ENCODE assay signal across 8 cellular contexts in genomic region chr20:1266167-1266973, GRCh38. TPM values are rescaled to one million over a fixed set of nuclear protein-coding genes. Genes with fewer than 3 reads are reported as not detected.
DNase-seq lines count a peak whose midpoint lies in the region; ATAC-seq and TF ChIP-seq lines count a peak whose summit lies in the region.

TSS of gene SNPH (plus strand) at chr20:1266294. CDS start at chr20:1296240, 29,946 bp downstream.

- peaks cover 16% of the 10 kb centered on the region for H3K4me1 Mint-ChIP-seq in neural crest cell
- peaks cover 41% of the 10 kb centered on the region for H3K4me1 Mint-ChIP-seq in stimulated activated naive CD8-positive, alpha-beta T cell treated with anti-CD3 and anti-CD28 coated beads, Interleukin-15, Interleukin-2, amounts not matched to agents 100 ng/mL and 50 ng/mL, for 24 hours (ENCODE audit: low read depth)

- no peak for TF ChIP-seq CTCF in GM10266 (IDR thresholded peaks at IDR 0.05; ENCODE audit: control insufficient read depth, insufficient read depth, low read depth, missing control alignments)
- no peak for TF ChIP-seq CTCF in RWPE2 (IDR thresholded peaks at IDR 0.05; ENCODE audit: poor library complexity, severe bottlenecking)
- no peak for TF ChIP-seq CTCF in neural crest cell (conservative IDR thresholded peaks at IDR 0.05)

- H3K4me3 ChIP-seq in RWPE2 (ENCODE audit: severe bottlenecking): peak within 1 kb of the TSS; percentile 57

- H3K9me3 ChIP-seq in RWPE2 (ENCODE audit: severe bottlenecking): no peaks in the 10 kb centered on the region

- H3K36me3 ChIP-seq in RWPE2 (ENCODE audit: low read depth): no peaks in the 10 kb centered on the region

- H3K27ac Mint-ChIP-seq in neural crest cell (ENCODE audit: unreplicated experiment): peak within 1 kb of the TSS; percentile 68
- H3K27ac Mint-ChIP-seq in stimulated activated naive CD8-positive, alpha-beta T cell treated with anti-CD3 and anti-CD28 coated beads, Interleukin-15, Interleukin-2, amounts not matched to agents 100 ng/mL and 50 ng/mL, for 24 hours: peak within 1 kb of the TSS; percentile 89

- H3K4me1 ChIP-seq in RWPE2 (ENCODE audit: insufficient read depth, poor library complexity, severe bottlenecking): no peaks in the 10 kb centered on the region

- no peaks in the 10 kb centered on the region for H3K27me3 ChIP-seq in RWPE2 (ENCODE audit: insufficient read depth, poor library complexity, severe bottlenecking)

- H3K9me3 Mint-ChIP-seq in neural crest cell: peaks cover 2% of the 10 kb centered on the region
- H3K9me3 Mint-ChIP-seq in stimulated activated naive CD8-positive, alpha-beta T cell treated with anti-CD3 and anti-CD28 coated beads, Interleukin-15, Interleukin-2, amounts not matched to agents 100 ng/mL and 50 ng/mL, for 24 hours: no peaks in the 10 kb centered on the region

- peak within 1 kb of the TSS; percentile 86 for H3K4me3 Mint-ChIP-seq in neural crest cell
- H3K4me3 Mint-ChIP-seq in stimulated activated naive CD8-positive, alpha-beta T cell treated with anti-CD3 and anti-CD28 coated beads, Interleukin-15, Interleukin-2, amounts not matched to agents 100 ng/mL and 50 ng/mL, for 24 hours: peak within 1 kb of the TSS; percentile 84

- peak within 1 kb of the TSS; percentile 7 for H3K27ac ChIP-seq in RWPE2 (ENCODE audit: poor library complexity, severe bottlenecking)

- H3K36me3 Mint-ChIP-seq in neural crest cell (ENCODE audit: low read depth): no peaks in the 10 kb centered on the region
- H3K36me3 Mint-ChIP-seq in stimulated activated naive CD8-positive, alpha-beta T cell treated with anti-CD3 and anti-CD28 coated beads, Interleukin-15, Interleukin-2, amounts not matched to agents 100 ng/mL and 50 ng/mL, for 24 hours (ENCODE audit: low read depth): no peaks in the 10 kb centered on the region

- peaks cover 18% of the 10 kb centered on the region for H3K27me3 Mint-ChIP-seq in neural crest cell (ENCODE audit: low read depth)
- no peaks in the 10 kb centered on the region for H3K27me3 Mint-ChIP-seq in stimulated activated naive CD8-positive, alpha-beta T cell treated with anti-CD3 and anti-CD28 coated beads, Interleukin-15, Interleukin-2, amounts not matched to agents 100 ng/mL and 50 ng/mL, for 24 hours

- DNase-seq in GM10266 (ENCODE audit: extremely low spot score) (peak; percentile 81), RWPE2 (ENCODE audit: low spot score) (no peak), foreskin melanocyte (peak; percentile 40), neural crest cell (ENCODE audit: low read depth, low spot score) (peak; percentile 45), inferior parietal cortex (ENCODE audit: extremely low spot score) (no peak)
- peak; percentile 8 to 70 (median 44) for DNase-seq in activated naive CD4-positive, alpha-beta T cell (lab: John Stamatoyannopoulos, UW)

- peak; percentile 54 for ATAC-seq in HG03457 (IDR thresholded peaks at IDR 0.05; ENCODE audit: unreplicated experiment)
- ATAC-seq in RWPE2 (ENCODE audit: low read depth): peak; percentile 92

RNA-seq across cellular contexts. Expression of gene SNPH, which starts in this region (rescaled TPM):
- 3.0 and 3.3 TPM in 2 replicates for total RNA-seq in neural crest cell

Comparison
In these comparisons a context has a peak if more than half of its experiments do, and no peak if none do; other contexts are left out.
1. DNase-seq: peak in GM10266 (single experiment), activated naive CD4-positive, alpha-beta T cell (4 of 4), foreskin melanocyte (single experiment) and neural crest cell (single experiment); none in RWPE2 (single experiment) and inferior parietal cortex (single experiment).